In genomic region chr17:45301674-45302073, GRCh38 we compare ENCODE assay signal across 20 cellular contexts. TPM values are rescaled to one million over a fixed set of nuclear protein-coding genes. Genes with fewer than 3 reads are reported as not detected.
A peak's percentile ranks its signal among the peaks of the same experiment; 100 is the strongest.
DNase-seq lines count a peak whose midpoint lies in the region; ATAC-seq and TF ChIP-seq lines count a peak whose summit lies in the region.
"Had no signal": no experiment of that assay in that cellular context is flagged by ENCODE, and none has a peak within 500 bp of the region (broad histone marks: within the 10 kb centered on the region; RNA-seq: fewer than 3 reads in every experiment).

No MANE protein-coding gene starts in this region.

- H3K9me2 ChIP-seq in Karpas-422 (replicated peaks; ENCODE audit: insufficient read depth, low read length), result no peaks in the 10 kb centered on the region

- intact Hi-C loops in activated CD4-positive, alpha-beta T cell treated with anti-CD3 and anti-CD28 coated beads for 36 hours (cut with DNase I, micrococcal nuclease), result no loop called here
- intact Hi-C loops in esophagus squamous epithelium (cut with DNase I), result no loop called here

- 0 out of 2 replicates have a peak overlapping the region, but pooled peaks have one; percentile 22 for H3K9ac ChIP-seq in Karpas-422 (ENCODE audit: low read length)

- H3K4me3 ChIP-seq in Karpas-422 (ENCODE audit: low read length) (no peak overlapping the region), esophagus squamous epithelium (no peak overlapping the region)
- H3K4me3 ChIP-seq: tibial artery had no signal

- H3K27me3 Mint-ChIP-seq in activated CD4-positive, alpha-beta T cell treated with anti-CD3 and anti-CD28 coated beads for 36 hours, result no peaks in the 10 kb centered on the region
- H3K27me3 Mint-ChIP-seq in stimulated activated memory B cell treated with anti-CD40 and anti-IgM and Interleukin-4, amounts not matched to agents 10 μg/mL and 1 μg/mL and 100 μg/mL, for 72 hours, result no peaks in the 10 kb centered on the region
- H3K27me3 Mint-ChIP-seq: CD4-positive, alpha-beta memory T cell; T-cell had no signal

- POLR2A ChIA-PET in activated CD4-positive, alpha-beta T cell treated with anti-CD3 and anti-CD28 coated beads for 36 hours (lab: Charles Lee), result interaction anchor here (0.6 kb wide), 1 partner anchor 30 kb away, joined by 4 read pairs; no protein-coding TSS in a partner anchor

- H3K27me3 ChIP-seq in Karpas-422 (ENCODE audit: low read length) (no peaks in the 10 kb centered on the region), esophagus squamous epithelium (no peaks in the 10 kb centered on the region)
- H3K27me3 ChIP-seq: tibial artery had no signal

- H4K20me1 ChIP-seq in Karpas-422 (ENCODE audit: insufficient read depth, low read depth, low read length), result no peaks in the 10 kb centered on the region

- no peak for DNase-seq in activated CD4-positive, alpha-beta T cell treated with anti-CD3 and anti-CD28 coated beads for 36 hours
- DNase-seq in activated CD4-positive, alpha-beta T cell treated with anti-CD3 and anti-CD28 coated beads for 48 hours, result no peak
- peak; percentile 68 for DNase-seq in Karpas-422
- DNase-seq in esophagus squamous epithelium (lab: John Stamatoyannopoulos, UW), result no peak
- no peak for DNase-seq in cerebellar nuclear complex (lab: John Stamatoyannopoulos, UW)
- DNase-seq in glomerular visceral epithelial cell (ENCODE audit: extremely low spot score), result no peak
- DNase-seq in SIG-M5 treated with dmso at 0.1 percent for 504 hours (lab: John Stamatoyannopoulos, UW; ENCODE audit: unreplicated experiment), result no peak
- DNase-seq: 8988T; caudate nucleus; CD4-positive, alpha-beta memory T cell; DND-41; NCI-H2081; nephron progenitor cell; T-cell; tibial artery had no signal

- no peak overlapping the region for H3K4me3 Mint-ChIP-seq in activated CD4-positive, alpha-beta T cell treated with anti-CD3 and anti-CD28 coated beads for 36 hours
- peak overlapping the region; percentile 15 for H3K4me3 Mint-ChIP-seq in stimulated activated memory B cell treated with anti-CD40 and anti-IgM and Interleukin-4, amounts not matched to agents 10 μg/mL and 1 μg/mL and 100 μg/mL, for 72 hours
- H3K4me3 Mint-ChIP-seq: nephron progenitor cell had no signal

- peaks cover 93% of the 10 kb centered on the region for H3K79me2 ChIP-seq in Karpas-422 (ENCODE audit: low read length)

- peaks cover 62% of the 10 kb centered on the region for H3K36me3 Mint-ChIP-seq in activated CD4-positive, alpha-beta T cell treated with anti-CD3 and anti-CD28 coated beads for 36 hours (ENCODE audit: low read depth)
- H3K36me3 Mint-ChIP-seq in stimulated activated memory B cell treated with anti-CD40 and anti-IgM and Interleukin-4, amounts not matched to agents 10 μg/mL and 1 μg/mL and 100 μg/mL, for 72 hours, result peaks cover 51% of the 10 kb centered on the region

- H3K9me3 ChIP-seq in Karpas-422 (ENCODE audit: low read length), result no peaks in the 10 kb centered on the region
- no peaks in the 10 kb centered on the region for H3K9me3 ChIP-seq in esophagus squamous epithelium
- H3K9me3 ChIP-seq: tibial artery had no signal

- no peak for ATAC-seq in activated CD4-positive, alpha-beta T cell treated with anti-CD3 and anti-CD28 coated beads for 36 hours
- peak; percentile 63 for ATAC-seq in stimulated activated memory B cell treated with anti-CD40 and anti-IgM and Interleukin-4, amounts not matched to agents 10 μg/mL and 1 μg/mL and 100 μg/mL, for 72 hours
- ATAC-seq: HCT116, T-cell had no signal

- no peak for TF ChIP-seq POLR2A in esophagus squamous epithelium (IDR thresholded peaks at IDR 0.05)

- WGBS in esophagus squamous epithelium, 2 donors, result 85 to 88% methylated on average over 4 of the region's 4 CpGs

- H3K27ac ChIP-seq in Karpas-422 (ENCODE audit: low read length) (peak overlapping the region; percentile 96), esophagus squamous epithelium (peak overlapping the region in 3 of 4 donors; percentile 83 to 90 (median 84))

- H3K4me1 ChIP-seq in Karpas-422 (ENCODE audit: low read length) (peaks cover 93% of the 10 kb centered on the region), esophagus squamous epithelium (peaks cover 51 to 100% (median 64%) of the 10 kb centered on the region in 3 donors)

- H3K9me3 Mint-ChIP-seq in activated CD4-positive, alpha-beta T cell treated with anti-CD3 and anti-CD28 coated beads for 36 hours (ENCODE audit: low read depth), result no peaks in the 10 kb centered on the region
- H3K9me3 Mint-ChIP-seq in stimulated activated memory B cell treated with anti-CD40 and anti-IgM and Interleukin-4, amounts not matched to agents 10 μg/mL and 1 μg/mL and 100 μg/mL, for 72 hours, result no peaks in the 10 kb centered on the region
- H3K9me3 Mint-ChIP-seq: CD4-positive, alpha-beta memory T cell; nephron progenitor cell; T-cell had no signal

- no peak for TF ChIP-seq CTCF in esophagus squamous epithelium (IDR thresholded peaks at IDR 0.05)

- H3K27ac Mint-ChIP-seq in activated CD4-positive, alpha-beta T cell treated with anti-CD3 and anti-CD28 coated beads for 36 hours, result peak overlapping the region; percentile 69
- peak overlapping the region; percentile 83 for H3K27ac Mint-ChIP-seq in stimulated activated memory B cell treated with anti-CD40 and anti-IgM and Interleukin-4, amounts not matched to agents 10 μg/mL and 1 μg/mL and 100 μg/mL, for 72 hours

- H3K36me3 ChIP-seq in Karpas-422 (ENCODE audit: insufficient read depth, low read length) (peaks cover 14% of the 10 kb centered on the region; the same call in 1 of the 2 replicates), esophagus squamous epithelium (no peaks in the 10 kb centered on the region)
- H3K36me3 ChIP-seq: tibial artery had no signal

- H3K4me1 Mint-ChIP-seq in activated CD4-positive, alpha-beta T cell treated with anti-CD3 and anti-CD28 coated beads for 36 hours, result peaks cover 88% of the 10 kb centered on the region
- H3K4me1 Mint-ChIP-seq in stimulated activated memory B cell treated with anti-CD40 and anti-IgM and Interleukin-4, amounts not matched to agents 10 μg/mL and 1 μg/mL and 100 μg/mL, for 72 hours, result peaks cover 90% of the 10 kb centered on the region

- no peak overlapping the region for H2AFZ ChIP-seq in Karpas-422 (ENCODE audit: low read length)

- CTCF ChIA-PET in activated CD4-positive, alpha-beta T cell treated with anti-CD3 and anti-CD28 coated beads for 36 hours (lab: Charles Lee), result interaction anchor here (1.0 to 1.7 kb wide), 4 partner anchors 13 to 24 kb away, joined by 3 to 7 read pairs (median 4); no protein-coding TSS in a partner anchor

- peak overlapping the region; percentile 47 for H3K4me2 ChIP-seq in Karpas-422 (ENCODE audit: low read depth, low read length, poor library complexity, severe bottlenecking)

RNA-seq across cellular contexts. Expression of gene MAP3K14, which starts 15.1 kb away (rescaled TPM):
- 10 to 100 TPM; 50.3 to 52.5 TPM for total RNA-seq in activated CD4-positive, alpha-beta T cell treated with anti-CD3 and anti-CD28 coated beads for 36 hours
- total RNA-seq in Karpas-422 (2014; rRNA removed; shearing (Covaris generic); ENCODE audit: low replicate concordance), result 7.6 and 12.0 TPM in 2 replicates
- 10 to 100 TPM in 1 of 4 donors, 1 to 10 TPM in 3; 3.7 to 14.7 (median 6.7) TPM for total RNA-seq in esophagus squamous epithelium

RNA-seq across cellular contexts. Expression of gene SPATA32, which starts 39.8 kb away (rescaled TPM):
- total RNA-seq in activated CD4-positive, alpha-beta T cell treated with anti-CD3 and anti-CD28 coated beads for 36 hours, result under 1 TPM; 0.21 to 0.25 TPM
- total RNA-seq in Karpas-422 (2014; rRNA removed; shearing (Covaris generic); ENCODE audit: low replicate concordance), result not detected in 2 replicates
- total RNA-seq in esophagus squamous epithelium, result not detected
- total RNA-seq: fibroblast of villous mesenchyme, lower leg skin, RPMI7951 had no signal
